Comparison of ENCODE assay signal across 1 cellular context in genomic region chr3:71732637-71733036, GRCh38.
TF ChIP-seq lines count a peak whose summit lies in the region.

No MANE protein-coding gene starts in this region.

TF ChIP-seq in HepG2, 621 proteins besides CTCF, POLR2A, EP300 and RAD21:
- TF ChIP-seq MNT (IDR thresholded peaks at IDR 0.05) (peak; percentile 55; the same call in 1 of the 2 replicates), ZNF883 (CRISPR knock-in tag; IDR thresholded peaks at IDR 0.05; ENCODE audit: not compliant biosample characterization) (no peak)
